31 cellular contexts compared by ENCODE assay signal in the genomic region with DNA sequence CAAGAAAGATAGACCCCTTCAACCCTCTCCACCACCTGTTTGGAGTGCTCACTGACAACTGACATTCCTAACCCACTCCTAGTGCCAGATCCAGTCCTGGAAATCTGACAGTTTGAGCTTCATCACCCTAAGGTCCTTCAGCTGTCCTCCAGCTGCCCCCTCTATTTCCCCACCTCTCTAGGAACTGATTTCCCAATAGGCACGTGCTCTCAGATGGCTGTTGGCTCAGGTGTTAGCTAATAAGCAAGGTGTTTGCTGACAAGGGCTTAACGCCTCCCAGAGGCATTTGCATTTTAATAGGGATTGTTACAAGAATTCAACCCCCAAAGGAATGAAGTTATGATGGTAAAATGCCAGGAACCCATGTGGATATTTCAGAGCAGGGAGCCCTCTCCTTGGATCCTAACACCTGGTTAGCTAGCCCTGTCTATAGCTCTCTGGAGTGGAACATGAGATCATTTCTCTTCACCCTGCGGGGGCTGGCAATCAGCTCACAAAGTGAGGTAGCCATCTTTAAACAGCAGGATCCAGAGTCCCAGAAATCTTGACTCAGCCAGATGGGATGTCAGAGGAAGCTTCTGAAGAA.
"Had no signal": no experiment of that assay in that cellular context is flagged by ENCODE, and none has a peak within 500 bp of the region (broad histone marks: within the 10 kb centered on the region; RNA-seq: fewer than 3 reads in every experiment).

No MANE protein-coding gene starts in this region.

- H3K4me3 Mint-ChIP-seq: activated CD4-positive, alpha-beta T cell treated with anti-CD3 and anti-CD28 coated beads for 36 hours; activated CD8-positive, alpha-beta memory T cell treated with anti-CD3 and anti-CD28 coated beads, Interleukin-2, amount 10 ng/mL, durations not matched to agents 7 days and 5 days; activated CD8-positive, alpha-beta T cell treated with anti-CD3 and anti-CD28 coated beads, Interleukin-2, amount 10 ng/mL, durations not matched to agents 7 days and 5 days; activated naive CD8-positive, alpha-beta T cell; central memory CD8-positive, alpha-beta T cell; dendritic cell treated with granulocyte-macrophage colony-stimulating factor and Interleukin-4, amounts not matched to agents 40 ng/mL and 50 ng/mL, for 4 days; nephron progenitor cell; stimulated activated naive B cell treated with anti-CD40 and anti-IgM and Interleukin-4, amounts not matched to agents 10 μg/mL and 1 μg/mL and 100 μg/mL, for 72 hours; T-cell; T-helper 2 cell treated with Interferon-gamma antibody and Interleukin-4, amounts not matched to agents 5 μg/mL and 100 μg/mL, for 36 hours had no signal

- H3K4me3 ChIP-seq: gastrocnemius medialis, left lung, lower lobe of right lung, mucosa of descending colon, pancreas, prostate gland, right atrium auricular region, smooth muscle cell, stomach, thyroid gland, upper lobe of left lung had no signal

- ATAC-seq: activated CD4-positive, alpha-beta T cell treated with anti-CD3 and anti-CD28 coated beads for 36 hours; activated CD8-positive, alpha-beta memory T cell treated with anti-CD3 and anti-CD28 coated beads, Interleukin-2, amount 10 ng/mL, durations not matched to agents 7 days and 5 days; activated CD8-positive, alpha-beta T cell treated with anti-CD3 and anti-CD28 coated beads, Interleukin-2, amount 10 ng/mL, durations not matched to agents 7 days and 5 days; gastrocnemius medialis; left lung; lower lobe of right lung; mucosa of descending colon; pancreas; stimulated activated naive B cell treated with anti-CD40 and anti-IgM and Interleukin-4, amounts not matched to agents 10 μg/mL and 1 μg/mL and 100 μg/mL, for 72 hours; T-cell had no signal

- H3K27ac ChIP-seq: gastrocnemius medialis, left lung, lower lobe of right lung, pancreas, prostate gland, right atrium auricular region, stomach, thyroid gland, upper lobe of left lung had no signal

- DNase-seq: activated CD4-positive, alpha-beta T cell treated with anti-CD3 and anti-CD28 coated beads for 36 hours; activated CD4-positive, CD25-positive, alpha-beta regulatory T cell; activated CD8-positive, alpha-beta memory T cell treated with anti-CD3 and anti-CD28 coated beads, Interleukin-2, amount 10 ng/mL, durations not matched to agents 7 days and 5 days; activated CD8-positive, alpha-beta T cell treated with anti-CD3 and anti-CD28 coated beads, Interleukin-2, amount 10 ng/mL, durations not matched to agents 7 days and 5 days; activated effector memory CD4-positive, alpha-beta T cell treated with Interleukin-2 at 50 U/mL for 16 hours; activated naive CD4-positive, alpha-beta T cell treated with Interleukin-2 at 50 U/mL for 16 hours; anterior cingulate cortex; effector CD8-positive, alpha-beta T cell; gastrocnemius medialis; glutamatergic neuron; left lung; lower lobe of right lung; mucosa of descending colon; nephron progenitor cell; nucleus accumbens; pancreas; stimulated activated CD4-positive, alpha-beta T cell treated with anti-CD3 and anti-CD28 coated beads, Interleukin-1b, Interleukin-23, amount 100 ng/mL, for 48 hours; stimulated activated CD4-positive, alpha-beta T cell treated with anti-CD3 and anti-CD28 coated beads, Interleukin-4, amount 100 ng/mL, for 4 hours; stimulated activated CD8-positive, alpha-beta memory T cell treated with anti-CD3 and anti-CD28 coated beads, Interleukin-4, amount 100 ng/mL, for 48 hours; stimulated activated naive B cell treated with anti-CD40 and anti-IgM and Interleukin-4, amounts not matched to agents 10 μg/mL and 1 μg/mL and 100 μg/mL, for 72 hours; stomach; T-cell; thyroid gland; upper lobe of left lung had no signal

- H3K4me1 Mint-ChIP-seq: activated CD4-positive, alpha-beta T cell treated with anti-CD3 and anti-CD28 coated beads for 36 hours; activated CD8-positive, alpha-beta memory T cell treated with anti-CD3 and anti-CD28 coated beads, Interleukin-2, amount 10 ng/mL, durations not matched to agents 7 days and 5 days; central memory CD8-positive, alpha-beta T cell; nephron progenitor cell; stimulated activated naive B cell treated with anti-CD40 and anti-IgM and Interleukin-4, amounts not matched to agents 10 μg/mL and 1 μg/mL and 100 μg/mL, for 72 hours; T-cell had no signal

- H3K27me3 Mint-ChIP-seq: activated CD8-positive, alpha-beta memory T cell treated with anti-CD3 and anti-CD28 coated beads, Interleukin-2, amount 10 ng/mL, durations not matched to agents 7 days and 5 days; activated naive CD8-positive, alpha-beta T cell; dendritic cell treated with granulocyte-macrophage colony-stimulating factor and Interleukin-4, amounts not matched to agents 40 ng/mL and 50 ng/mL, for 4 days; stimulated activated naive B cell treated with anti-CD40 and anti-IgM and Interleukin-4, amounts not matched to agents 10 μg/mL and 1 μg/mL and 100 μg/mL, for 72 hours had no signal

- H3K9me3 ChIP-seq: gastrocnemius medialis, left lung, lower lobe of right lung, mucosa of descending colon, pancreas, prostate gland, right atrium auricular region, stomach, thyroid gland, upper lobe of left lung had no signal

- H3K36me3 Mint-ChIP-seq: activated CD8-positive, alpha-beta memory T cell treated with anti-CD3 and anti-CD28 coated beads, Interleukin-2, amount 10 ng/mL, durations not matched to agents 7 days and 5 days; activated naive CD8-positive, alpha-beta T cell; stimulated activated naive B cell treated with anti-CD40 and anti-IgM and Interleukin-4, amounts not matched to agents 10 μg/mL and 1 μg/mL and 100 μg/mL, for 72 hours; T-cell had no signal

- H3K27me3 ChIP-seq: gastrocnemius medialis, left lung, pancreas, right atrium auricular region, stomach, thyroid gland, upper lobe of left lung had no signal

- H3K4me1 ChIP-seq: gastrocnemius medialis, left lung, lower lobe of right lung, prostate gland, right atrium auricular region, stomach, thyroid gland, upper lobe of left lung had no signal

- H3K4me2 ChIP-seq: smooth muscle cell had no signal

- H3K9me3 Mint-ChIP-seq: central memory CD8-positive, alpha-beta T cell; dendritic cell treated with granulocyte-macrophage colony-stimulating factor and Interleukin-4, amounts not matched to agents 40 ng/mL and 50 ng/mL, for 4 days; nephron progenitor cell; stimulated activated naive B cell treated with anti-CD40 and anti-IgM and Interleukin-4, amounts not matched to agents 10 μg/mL and 1 μg/mL and 100 μg/mL, for 72 hours; T-cell; T-helper 2 cell treated with Interferon-gamma antibody and Interleukin-4, amounts not matched to agents 5 μg/mL and 100 μg/mL, for 36 hours had no signal

- H3K36me3 ChIP-seq: gastrocnemius medialis, left lung, lower lobe of right lung, pancreas, prostate gland, right atrium auricular region, stomach, thyroid gland, upper lobe of left lung had no signal

- H3K27ac Mint-ChIP-seq: activated CD4-positive, alpha-beta T cell treated with anti-CD3 and anti-CD28 coated beads for 36 hours; activated CD8-positive, alpha-beta memory T cell treated with anti-CD3 and anti-CD28 coated beads, Interleukin-2, amount 10 ng/mL, durations not matched to agents 7 days and 5 days; activated CD8-positive, alpha-beta T cell treated with anti-CD3 and anti-CD28 coated beads, Interleukin-2, amount 10 ng/mL, durations not matched to agents 7 days and 5 days; activated naive CD8-positive, alpha-beta T cell; dendritic cell treated with granulocyte-macrophage colony-stimulating factor and Interleukin-4, amounts not matched to agents 40 ng/mL and 50 ng/mL, for 4 days; nephron progenitor cell; stimulated activated naive B cell treated with anti-CD40 and anti-IgM and Interleukin-4, amounts not matched to agents 10 μg/mL and 1 μg/mL and 100 μg/mL, for 72 hours; T-cell; T-helper 2 cell treated with Interferon-gamma antibody and Interleukin-4, amounts not matched to agents 5 μg/mL and 100 μg/mL, for 36 hours had no signal
